In the genomic region with DNA sequence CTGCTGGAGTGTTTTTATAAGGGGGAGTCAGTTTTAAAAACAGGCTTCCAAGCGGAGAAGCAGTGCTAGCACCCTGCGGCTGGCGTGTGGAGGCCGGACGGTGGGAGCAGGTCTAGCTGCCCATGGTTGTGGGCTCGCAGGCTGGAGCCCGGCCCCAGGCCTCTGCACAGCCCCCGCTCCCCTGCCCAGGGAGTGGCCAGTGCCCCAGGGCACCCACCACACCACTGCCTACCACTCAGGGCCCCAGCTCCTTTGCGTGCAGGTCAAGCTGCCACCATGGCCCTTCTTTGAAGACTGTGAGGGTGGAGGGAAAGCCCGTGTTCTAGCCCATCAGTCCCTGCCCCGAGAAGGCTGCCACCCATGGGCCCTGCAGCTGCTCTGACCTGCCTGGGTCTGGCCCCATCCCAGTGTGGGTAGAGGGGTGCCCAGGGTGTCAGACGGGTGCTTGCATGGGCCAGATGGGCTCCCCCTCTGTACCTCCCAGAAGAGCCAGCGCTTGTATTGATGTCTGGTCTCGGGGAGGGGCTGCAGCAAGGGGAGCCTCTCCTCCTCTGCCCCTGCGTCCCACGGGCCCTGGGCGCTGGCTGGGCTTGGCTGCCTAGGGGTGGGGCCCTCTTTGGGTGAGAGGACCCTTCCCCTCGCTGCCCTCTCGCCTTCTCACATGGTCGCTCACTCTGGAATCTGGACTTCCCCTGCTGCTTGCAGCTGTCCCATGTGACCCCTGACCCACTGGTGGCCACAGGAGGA, we compare ENCODE assay signal across 12 cellular contexts. TPM values are rescaled to one million over a fixed set of nuclear protein-coding genes. Genes with fewer than 3 reads are reported as not detected.
DNase-seq lines count a peak whose midpoint lies in the region; ATAC-seq and TF ChIP-seq lines count a peak whose summit lies in the region.
"Had no signal": no experiment of that assay in that cellular context is flagged by ENCODE, and none has a peak within 500 bp of the region (broad histone marks: within the 10 kb centered on the region; RNA-seq: fewer than 3 reads in every experiment).

No MANE protein-coding gene starts in this region.

- H3K9me2 ChIP-seq in hepatocyte (replicated peaks; ENCODE audit: insufficient read depth) = no peaks in the 10 kb centered on the region

- peak; percentile 54 for DNase-seq in activated CD8-positive, alpha-beta memory T cell treated with anti-CD3 and anti-CD28 coated beads, Interleukin-2, amount 50 U/mL, for 48 hours
- DNase-seq in activated CD8-positive, alpha-beta memory T cell treated with anti-CD3 and anti-CD28 coated beads, Interleukin-2, amount 10 ng/mL, durations not matched to agents 7 days and 5 days = no peak
- DNase-seq in LHCN-M2 (ENCODE audit: low read depth) = peak; percentile 6
- peak; percentile 9 for DNase-seq in hepatocyte (ENCODE audit: low spot score)
- DNase-seq in psoas muscle = peak in 1 of 2 donors; percentile 55
- no peak for DNase-seq in NCI-H1105 (lab: John Stamatoyannopoulos, UW)
- DNase-seq: effector CD8-positive, alpha-beta T cell; NCI-H1694; NCI-H748 treated with DMSO at 0.1 percent for 48 hours; trophoblast cell had no signal

- no peak for ATAC-seq in activated CD8-positive, alpha-beta memory T cell treated with anti-CD3 and anti-CD28 coated beads, Interleukin-2, amount 10 ng/mL, durations not matched to agents 7 days and 5 days
- ATAC-seq in psoas muscle (no peak), HG02840 (IDR thresholded peaks at IDR 0.05; ENCODE audit: low FRiP score, unreplicated experiment) (no peak), HG03432 (IDR thresholded peaks at IDR 0.05; ENCODE audit: unreplicated experiment) (no peak)

- peaks cover 17% of the 10 kb centered on the region for H3K79me2 ChIP-seq in hepatocyte

- H4K20me1 ChIP-seq in hepatocyte (ENCODE audit: insufficient read depth, poor library complexity, severe bottlenecking) = no peaks in the 10 kb centered on the region

- H3K27ac ChIP-seq in hepatocyte (no peak overlapping the region), psoas muscle (peak overlapping the region; percentile 51)

- no peak for TF ChIP-seq CTCF in hepatocyte (IDR thresholded peaks at IDR 0.05; ENCODE audit: poor library complexity)
- no peak for TF ChIP-seq CTCF in psoas muscle (IDR thresholded peaks at IDR 0.05)

- no peak overlapping the region for H2AFZ ChIP-seq in hepatocyte

- H3K9me3 ChIP-seq in hepatocyte (ENCODE audit: low read depth) (no peaks in the 10 kb centered on the region), psoas muscle (no peaks in the 10 kb centered on the region)

- no peak overlapping the region for H3K4me3 Mint-ChIP-seq in activated CD8-positive, alpha-beta memory T cell treated with anti-CD3 and anti-CD28 coated beads, Interleukin-2, amount 10 ng/mL, durations not matched to agents 7 days and 5 days

- intact Hi-C loops in psoas muscle (cut with DNase I) = loop anchor here in 1 of 2 donors (10.0 kb wide), 1 partner anchor 263 kb away; a partner anchor contains a TSS

- no peak overlapping the region for H3K4me2 ChIP-seq in hepatocyte

- no peak overlapping the region for H3K27ac Mint-ChIP-seq in activated CD8-positive, alpha-beta memory T cell treated with anti-CD3 and anti-CD28 coated beads, Interleukin-2, amount 10 ng/mL, durations not matched to agents 7 days and 5 days

- H3K4me1 Mint-ChIP-seq in activated CD8-positive, alpha-beta memory T cell treated with anti-CD3 and anti-CD28 coated beads, Interleukin-2, amount 10 ng/mL, durations not matched to agents 7 days and 5 days = peaks cover 17% of the 10 kb centered on the region

- H3K27me3 Mint-ChIP-seq in activated CD8-positive, alpha-beta memory T cell treated with anti-CD3 and anti-CD28 coated beads, Interleukin-2, amount 10 ng/mL, durations not matched to agents 7 days and 5 days = no peaks in the 10 kb centered on the region

- H3K4me3 ChIP-seq in hepatocyte (no peak overlapping the region), psoas muscle (no peak overlapping the region)

- WGBS in hepatocyte (ENCODE audit: low lambda C conversion rate, missing lambda C conversion rate) = 80% methylated on average over 14 of the region's 20 CpGs
- WGBS in psoas muscle, 3 donors = 73 to 82% (median 76%) methylated on average over 17 to 20 of the region's 20 CpGs

- H3K36me3 ChIP-seq in hepatocyte (replicated peaks; ENCODE audit: insufficient read depth, low read depth) (no peaks in the 10 kb centered on the region), psoas muscle (ENCODE audit: insufficient read depth in 1 of 2, low read depth in 1 of 2) (peaks cover 0 to 34% of the 10 kb centered on the region in 2 donors)

- H3K36me3 Mint-ChIP-seq in activated CD8-positive, alpha-beta memory T cell treated with anti-CD3 and anti-CD28 coated beads, Interleukin-2, amount 10 ng/mL, durations not matched to agents 7 days and 5 days = peaks cover 10% of the 10 kb centered on the region

- H3K27me3 ChIP-seq in hepatocyte = no peaks in the 10 kb centered on the region
- no peaks in the 10 kb centered on the region for H3K27me3 ChIP-seq in psoas muscle (ENCODE audit: insufficient read depth in 3 of 3, low read length in 2 of 3)

- H3K4me1 ChIP-seq in hepatocyte (ENCODE audit: insufficient read depth) (peaks cover 19% of the 10 kb centered on the region), psoas muscle (peaks cover 21% of the 10 kb centered on the region)

- CTCF ChIA-PET in activated CD8-positive, alpha-beta memory T cell treated with anti-CD3 and anti-CD28 coated beads, Interleukin-2, amount 10 ng/mL, durations not matched to agents 7 days and 5 days (lab: Charles Lee) = interaction anchor here (1.0 to 3.7 kb wide), 3 partner anchors 15 to 68 kb away, joined by 3 to 12 read pairs (median 7); a partner anchor contains a TSS

- no peaks in the 10 kb centered on the region for H3K9me3 Mint-ChIP-seq in activated CD8-positive, alpha-beta memory T cell treated with anti-CD3 and anti-CD28 coated beads, Interleukin-2, amount 10 ng/mL, durations not matched to agents 7 days and 5 days (ENCODE audit: low read depth)

RNA-seq across cellular contexts. Expression of a gene that starts 1.5 kb away (rescaled TPM):
- 10 to 100 TPM; 31.6 to 35.6 TPM for total RNA-seq in activated CD8-positive, alpha-beta memory T cell treated with anti-CD3 and anti-CD28 coated beads, Interleukin-2, amount 10 ng/mL, durations not matched to agents 7 days and 5 days
- total RNA-seq in LHCN-M2 (2014; rRNA removed) (38.9 and 40.4 TPM in 2 replicates), hepatocyte (40.4 and 54.8 TPM in 2 replicates), psoas muscle (10 to 100 TPM in 1 of 4 donors, 1 to 10 TPM in 3; 6.3 to 20.2 (median 8.4) TPM)
- polyA plus RNA-seq in LHCN-M2 (2012) = 46.2 TPM
- polyA plus RNA-seq in hepatocyte (78.8 and 80.5 TPM in 2 replicates), psoas muscle (1 to 10 TPM; 6.6 to 9.7 (median 7.4) TPM)

RNA-seq across cellular contexts. Expression of a gene that starts 42.2 kb away (rescaled TPM):
- 10 to 100 TPM; 16.2 to 17.1 TPM for total RNA-seq in activated CD8-positive, alpha-beta memory T cell treated with anti-CD3 and anti-CD28 coated beads, Interleukin-2, amount 10 ng/mL, durations not matched to agents 7 days and 5 days
- total RNA-seq in LHCN-M2 (2014; rRNA removed) (14.4 and 17.9 TPM in 2 replicates), hepatocyte (17.4 and 18.5 TPM in 2 replicates), psoas muscle (1 to 10 TPM; 5.2 to 9.1 (median 7.4) TPM)
- polyA plus RNA-seq in LHCN-M2 (2012) = 9.7 TPM
- polyA plus RNA-seq in hepatocyte (11.7 and 14.8 TPM in 2 replicates), psoas muscle (10 to 100 TPM; 10.7 to 15.0 (median 14.2) TPM)

RNA-seq across cellular contexts. Expression of a gene that starts 42.5 kb away (rescaled TPM):
- total RNA-seq in activated CD8-positive, alpha-beta memory T cell treated with anti-CD3 and anti-CD28 coated beads, Interleukin-2, amount 10 ng/mL, durations not matched to agents 7 days and 5 days = under 1 TPM in 1 of 2 experiments, not detected in 1; 0.30 TPM
- total RNA-seq in LHCN-M2 (2014; rRNA removed) (0.06 and 0.98 TPM in 2 replicates), hepatocyte (0.23 and 0.64 TPM in 2 replicates), psoas muscle (1 to 10 TPM in 1 of 4 donors, under 1 TPM in 2, not detected in 1; 0.42 to 1.1 (median 0.71) TPM)
- polyA plus RNA-seq in LHCN-M2 (2012) = 0.89 TPM
- polyA plus RNA-seq in hepatocyte (1.6 and 3.3 TPM in 2 replicates), psoas muscle (1 to 10 TPM; 1.2 to 2.1 (median 1.8) TPM)

Comparison
In these comparisons a context has a peak if more than half of its experiments do, and no peak if none do; other contexts are left out.
1. DNase-seq: peak in activated CD8-positive, alpha-beta memory T cell treated with anti-CD3 and anti-CD28 coated beads, Interleukin-2, amount 50 U/mL, for 48 hours (single experiment), LHCN-M2 (single experiment) and hepatocyte (single experiment); none in activated CD8-positive, alpha-beta memory T cell treated with anti-CD3 and anti-CD28 coated beads, Interleukin-2, amount 10 ng/mL, durations not matched to agents 7 days and 5 days (single experiment) and NCI-H1105 (single experiment).